In genomic region chrX:32421266-32421665, GRCh38 we compare ENCODE assay signal across 26 cellular contexts.
"Had no signal": no experiment of that assay in that cellular context is flagged by ENCODE, and none has a peak within 500 bp of the region (broad histone marks: within the 10 kb centered on the region; RNA-seq: fewer than 3 reads in every experiment).

No MANE protein-coding gene starts in this region.

- ATAC-seq: mucosa of descending colon; naive thymus-derived CD4-positive, alpha-beta T cell; natural killer cell treated with Interleukin-12 subunit alpha and Interleukin-12 subunit beta and Interleukin-15 and Interleukin-18, amount 100 ng/mL, for 72 hours; right lobe of liver; stimulated activated naive B cell treated with anti-CD40 and anti-IgM and Interleukin-4, amounts not matched to agents 10 μg/mL and 1 μg/mL and 100 μg/mL, for 72 hours; stimulated activated naive CD8-positive, alpha-beta T cell treated with anti-CD3 and anti-CD28 coated beads, Interleukin-15, Interleukin-2, amounts not matched to agents 100 U/mL and 50 U/mL, for 24 hours had no signal

- H3K4me1 Mint-ChIP-seq: immature natural killer cell; naive thymus-derived CD4-positive, alpha-beta T cell; stimulated activated naive B cell treated with anti-CD40 and anti-IgM and Interleukin-4, amounts not matched to agents 10 μg/mL and 1 μg/mL and 100 μg/mL, for 72 hours had no signal

- H3K4me3 ChIP-seq: left ventricle myocardium inferior, lung, mucosa of descending colon, ovary, right atrium auricular region, right lobe of liver, skin epidermis, stomach, testis, thyroid gland, transverse colon, upper lobe of left lung, vagina had no signal

- H3K4me3 Mint-ChIP-seq: immature natural killer cell; naive thymus-derived CD4-positive, alpha-beta T cell; natural killer cell treated with Interleukin-12 subunit alpha and Interleukin-12 subunit beta and Interleukin-15 and Interleukin-18, amount 100 ng/mL, for 72 hours; stimulated activated naive B cell treated with anti-CD40 and anti-IgM and Interleukin-4, amounts not matched to agents 10 μg/mL and 1 μg/mL and 100 μg/mL, for 72 hours had no signal

- H3K27ac Mint-ChIP-seq: immature natural killer cell; naive thymus-derived CD4-positive, alpha-beta T cell; natural killer cell treated with Interleukin-12 subunit alpha and Interleukin-12 subunit beta and Interleukin-15 and Interleukin-18, amount 100 ng/mL, for 72 hours; progenitor cell of endocrine pancreas; stimulated activated naive B cell treated with anti-CD40 and anti-IgM and Interleukin-4, amounts not matched to agents 10 μg/mL and 1 μg/mL and 100 μg/mL, for 72 hours had no signal

- H3K27me3 Mint-ChIP-seq: progenitor cell of endocrine pancreas; stimulated activated naive B cell treated with anti-CD40 and anti-IgM and Interleukin-4, amounts not matched to agents 10 μg/mL and 1 μg/mL and 100 μg/mL, for 72 hours had no signal

- DNase-seq: hypothalamus; immature natural killer cell; islet precursor cell; left ventricle myocardium inferior; midbrain; mucosa of descending colon; naive thymus-derived CD4-positive, alpha-beta T cell; ovary; right lobe of liver; stimulated activated CD4-positive, alpha-beta T cell treated with anti-CD3 and anti-CD28 coated beads, Interleukin-12 subunit alpha, Interleukin-12 subunit beta, amount 100 ng/mL, for 4 hours; stimulated activated CD4-positive, alpha-beta T cell treated with anti-CD3 and anti-CD28 coated beads, Interleukin-15, amount 100 ng/mL, for 24 hours; stimulated activated CD4-positive, alpha-beta T cell treated with anti-CD3 and anti-CD28 coated beads, Interleukin-2, amount 100 ng/mL, for 24 hours; stimulated activated CD4-positive, alpha-beta T cell treated with anti-CD3 and anti-CD28 coated beads, Interleukin-4, amount 100 ng/mL, for 1 hour; stimulated activated naive B cell treated with anti-CD40 and anti-IgM and Interleukin-4, amounts not matched to agents 10 μg/mL and 1 μg/mL and 100 μg/mL, for 72 hours; stimulated activated naive CD8-positive, alpha-beta T cell treated with anti-CD3 and anti-CD28 coated beads, Interleukin-15, Interleukin-2, amounts not matched to agents 100 U/mL and 50 U/mL, for 24 hours; stomach; testis; thyroid gland; transverse colon; upper lobe of left lung had no signal

- H3K27me3 ChIP-seq: ovary, right atrium auricular region, testis, thyroid gland, transverse colon, upper lobe of left lung, vagina had no signal

- H3K36me3 ChIP-seq: left ventricle myocardium inferior, ovary, right atrium auricular region, right lobe of liver, stomach, thyroid gland, transverse colon, upper lobe of left lung, vagina had no signal

- H3K9me3 Mint-ChIP-seq: natural killer cell treated with Interleukin-12 subunit alpha and Interleukin-12 subunit beta and Interleukin-15 and Interleukin-18, amount 100 ng/mL, for 72 hours; stimulated activated naive B cell treated with anti-CD40 and anti-IgM and Interleukin-4, amounts not matched to agents 10 μg/mL and 1 μg/mL and 100 μg/mL, for 72 hours had no signal

- H3K36me3 Mint-ChIP-seq: immature natural killer cell; naive thymus-derived CD4-positive, alpha-beta T cell; stimulated activated naive B cell treated with anti-CD40 and anti-IgM and Interleukin-4, amounts not matched to agents 10 μg/mL and 1 μg/mL and 100 μg/mL, for 72 hours had no signal

- H3K4me1 ChIP-seq: left ventricle myocardium inferior, right atrium auricular region, right lobe of liver, stomach, testis, thyroid gland, transverse colon, upper lobe of left lung, vagina had no signal

- H3K9me3 ChIP-seq: left ventricle myocardium inferior, mucosa of descending colon, ovary, right atrium auricular region, right lobe of liver, stomach, testis, thyroid gland, transverse colon, upper lobe of left lung, vagina had no signal

- H3K27ac ChIP-seq: left ventricle myocardium inferior, ovary, right atrium auricular region, right lobe of liver, skin epidermis, stomach, testis, thyroid gland, transverse colon, upper lobe of left lung, vagina had no signal
